Comparison of ENCODE assay signal across 8 cellular contexts in the genomic region with DNA sequence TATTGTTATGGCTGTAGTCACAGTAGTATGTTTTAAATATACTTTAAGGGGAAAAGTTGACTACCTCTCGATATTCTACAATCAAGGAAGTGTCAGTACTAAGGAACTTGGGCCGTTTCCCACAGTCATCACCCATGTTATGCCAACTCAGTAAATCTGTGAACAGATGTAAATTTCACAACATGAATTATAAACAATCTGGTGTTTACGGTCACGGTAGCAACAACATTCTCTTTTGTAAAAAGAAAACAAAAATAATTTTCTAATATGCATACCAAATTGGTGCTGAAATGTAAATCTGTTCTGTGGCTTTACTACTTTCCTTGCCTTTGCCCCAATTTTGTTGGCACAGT. TPM values are rescaled to one million over a fixed set of nuclear protein-coding genes. Genes with fewer than 3 reads are reported as not detected.
DNase-seq lines count a peak whose midpoint lies in the region; ATAC-seq, FAIRE-seq and TF ChIP-seq lines count a peak whose summit lies in the region.

No MANE protein-coding gene starts in this region.

- no peak for DNase-seq in CD4-positive, alpha-beta T cell
- peak; percentile 18 for DNase-seq in PC-3
- DNase-seq in endothelial cell of umbilical vein (ENCODE audit: low read depth, low spot score), result no peak
- no peak for DNase-seq in osteoblast (ENCODE audit: insufficient read length, low spot score, missing footprints)
- DNase-seq in stimulated activated CD4-positive, alpha-beta T cell treated with anti-CD3 and anti-CD28 coated beads, Interleukin-2, amount 100 ng/mL, for 48 hours, result no peak
- no peak for DNase-seq in HuH-7.5 (ENCODE audit: low spot score)
- DNase-seq in SHP77 treated with DMSO at 0.1 percent for 48 hours (lab: John Stamatoyannopoulos, UW), result no peak

- no peak for TF ChIP-seq CTCF in CD4-positive, alpha-beta T cell (IDR thresholded peaks at IDR 0.05)
- no peak for TF ChIP-seq CTCF in PC-3 (conservative IDR thresholded peaks at IDR 0.05; ENCODE audit: low read depth, low read length)
- TF ChIP-seq CTCF in endothelial cell of umbilical vein (IDR thresholded peaks at IDR 0.05; ENCODE audit: extremely low read depth in 1 of 2, insufficient read depth in 1 of 2, low read depth in 1 of 2, low read length in 2 of 2), result no peak
- TF ChIP-seq CTCF in osteoblast (IDR thresholded peaks at IDR 0.05; ENCODE audit: extremely low read depth, low read depth, low read length), result no peak

- H4K20me1 ChIP-seq in PC-3 (ENCODE audit: low read length) (peaks cover 22% of the 10 kb centered on the region), endothelial cell of umbilical vein (replicated peaks; ENCODE audit: control insufficient read depth, extremely low read depth, insufficient read depth, low read length) (peaks cover 12% of the 10 kb centered on the region), osteoblast (ENCODE audit: insufficient read depth, low read length) (peaks cover 47% of the 10 kb centered on the region)

- peaks cover 35% of the 10 kb centered on the region for H3K36me3 Mint-ChIP-seq in CD4-positive, alpha-beta T cell (ENCODE audit: low read depth)

- H3K4me2 ChIP-seq in PC-3 (ENCODE audit: low read length) (peak overlapping the region; percentile 90), endothelial cell of umbilical vein (ENCODE audit: insufficient read depth, low read length) (peak overlapping the region; percentile 94), osteoblast (ENCODE audit: insufficient read depth, low read length) (peak overlapping the region; percentile 99)

- TF ChIP-seq POLR2A in endothelial cell of umbilical vein (IDR thresholded peaks at IDR 0.05; ENCODE audit: low read depth, low read length), result no peak

- H3K27me3 ChIP-seq in CD4-positive, alpha-beta T cell (ENCODE audit: control insufficient read depth, insufficient read depth, low read length), result no peaks in the 10 kb centered on the region
- H3K27me3 ChIP-seq in PC-3 (ENCODE audit: low read length), result no peaks in the 10 kb centered on the region
- no peaks in the 10 kb centered on the region for H3K27me3 ChIP-seq in endothelial cell of umbilical vein (ENCODE audit: control insufficient read depth in 2 of 2, insufficient read depth in 2 of 2, low read length in 2 of 2)
- no peaks in the 10 kb centered on the region for H3K27me3 ChIP-seq in osteoblast (ENCODE audit: insufficient read depth, low read length)

- FAIRE-seq in endothelial cell of umbilical vein (lab: Jason Lieb, UNC), result no peak

- peak overlapping the region; percentile 99 for H3K4me3 Mint-ChIP-seq in CD4-positive, alpha-beta T cell

- H3K4me3 ChIP-seq in PC-3 (ENCODE audit: low read length) (peak overlapping the region; percentile 92), endothelial cell of umbilical vein (replicated peaks in 1 of 3; ENCODE audit: insufficient read depth in 1 of 3, low read depth in 1 of 3, low read length in 3 of 3) (peak overlapping the region; percentile 88 to 96 (median 94)), osteoblast (ENCODE audit: insufficient read depth, low read length) (peak overlapping the region; percentile 83)

- H3K36me3 ChIP-seq in PC-3 (ENCODE audit: low read depth, low read length) (peaks cover 3% of the 10 kb centered on the region; the same call in 1 of the 2 replicates), endothelial cell of umbilical vein (ENCODE audit: control insufficient read depth in 2 of 2, extremely low read depth in 1 of 2, insufficient read depth in 2 of 2, low read length in 2 of 2) (no peaks in the 10 kb centered on the region), osteoblast (ENCODE audit: insufficient read depth, low read length) (peaks cover 3% of the 10 kb centered on the region)

- H3K9me1 ChIP-seq in endothelial cell of umbilical vein (replicated peaks; ENCODE audit: control insufficient read depth, extremely low read depth, insufficient read depth, low read length), result no peaks in the 10 kb centered on the region

- CTCF ChIA-PET in CD4-positive, alpha-beta T cell (lab: Charles Lee), result interaction anchor here (0.7 to 4.1 kb wide), 11 partner anchors 12 to 224 kb away, joined by 3 to 89 read pairs (median 12); no protein-coding TSS in a partner anchor
- CTCF ChIA-PET in PC-3 (lab: Charles Lee) (interaction anchor here (0.6 to 2.8 kb wide), 4 partner anchors 10 to 209 kb away, joined by 3 to 34 read pairs (median 10); a partner anchor contains a TSS), endothelial cell of umbilical vein (lab: Charles Lee) (interaction anchor here (0.8 to 6.7 kb wide), 17 partner anchors 10 to 323 kb away, joined by 3 to 121 read pairs (median 5); no protein-coding TSS in a partner anchor)

- H3K9ac ChIP-seq in PC-3 (ENCODE audit: low read length), result peak overlapping the region; percentile 84
- peak overlapping the region; percentile 95 for H3K9ac ChIP-seq in endothelial cell of umbilical vein (replicated peaks; ENCODE audit: extremely low read depth, insufficient read depth, low read length)

- no peak for ATAC-seq in CD4-positive, alpha-beta T cell (ENCODE audit: poor library complexity)
- ATAC-seq in PC-3 (no peak), HG03039 (IDR thresholded peaks at IDR 0.05; ENCODE audit: unreplicated experiment) (no peak)

- H3K9me3 Mint-ChIP-seq in CD4-positive, alpha-beta T cell, result no peaks in the 10 kb centered on the region

- H3K27me3 Mint-ChIP-seq in CD4-positive, alpha-beta T cell, result no peaks in the 10 kb centered on the region

- H3K4me1 Mint-ChIP-seq in CD4-positive, alpha-beta T cell (ENCODE audit: low read depth), result peaks cover 69% of the 10 kb centered on the region

- H3K4me1 ChIP-seq in PC-3 (ENCODE audit: insufficient read depth, low read length), result peaks cover 23% of the 10 kb centered on the region
- H3K4me1 ChIP-seq in endothelial cell of umbilical vein (ENCODE audit: control insufficient read depth, extremely low read depth, insufficient read depth, low read length), result peaks cover 28% of the 10 kb centered on the region
- H3K4me1 ChIP-seq in osteoblast (ENCODE audit: insufficient read depth, low read length), result peaks cover 36% of the 10 kb centered on the region

- no peaks in the 10 kb centered on the region for H3K9me3 ChIP-seq in CD4-positive, alpha-beta T cell (ENCODE audit: control insufficient read depth, low read length)
- H3K9me3 ChIP-seq in PC-3 (ENCODE audit: low read length) (no peaks in the 10 kb centered on the region), endothelial cell of umbilical vein (replicated peaks; ENCODE audit: control insufficient read depth, insufficient read depth, low read length) (no peaks in the 10 kb centered on the region), osteoblast (ENCODE audit: low read depth, low read length) (no peaks in the 10 kb centered on the region)

- intact Hi-C loops in CD4-positive, alpha-beta T cell (cut with DNase I, micrococcal nuclease), result loop anchor here (2.0 to 10.0 kb wide), 9 partner anchors 13 to 1451 kb away; a partner anchor contains a TSS
- intact Hi-C loops in PC-3 (cut with micrococcal nuclease), result loop anchor here (10.0 kb wide), 2 partner anchors 79 to 209 kb away; a partner anchor contains a TSS
- intact Hi-C loops in endothelial cell of umbilical vein (cut with micrococcal nuclease), result loop anchor here (2.0 to 10.0 kb wide), 3 partner anchors 69 to 321 kb away; a partner anchor contains a TSS

- H2AFZ ChIP-seq in PC-3 (ENCODE audit: low read length) (peak overlapping the region; percentile 92), endothelial cell of umbilical vein (ENCODE audit: low read depth, low read length) (no peak overlapping the region), osteoblast (ENCODE audit: low read length) (peak overlapping the region; percentile 99)

- peak overlapping the region; percentile 86 for H3K27ac ChIP-seq in CD4-positive, alpha-beta T cell (ENCODE audit: low read depth, low read length)
- H3K27ac ChIP-seq in PC-3 (ENCODE audit: low read length) (peak overlapping the region; percentile 78), endothelial cell of umbilical vein (ENCODE audit: insufficient read depth, low read depth, low read length) (peak overlapping the region; percentile 85), osteoblast (ENCODE audit: low read depth, low read length) (peak overlapping the region; percentile 89)

- POLR2A ChIA-PET in CD4-positive, alpha-beta T cell (lab: Charles Lee), result interaction anchor here (0.7 to 4.3 kb wide), 8 partner anchors 10 to 1429 kb away, joined by 3 to 103 read pairs (median 18); a partner anchor contains a TSS
- POLR2A ChIA-PET in PC-3 (lab: Charles Lee; ENCODE audit: unreplicated experiment), result no interaction called here
- POLR2A ChIA-PET in endothelial cell of umbilical vein (lab: Charles Lee), result interaction anchor here (0.5 to 2.3 kb wide), 5 partner anchors 9 to 1979 kb away, joined by 3 to 13 read pairs (median 3); no protein-coding TSS in a partner anchor

- peak overlapping the region; percentile 99 for H3K27ac Mint-ChIP-seq in CD4-positive, alpha-beta T cell

- H3K9me2 ChIP-seq in PC-3 (replicated peaks; ENCODE audit: low read length), result no peaks in the 10 kb centered on the region

- no peaks in the 10 kb centered on the region for H3F3A ChIP-seq in PC-3 (ENCODE audit: low read length, unreplicated experiment)

- H3K79me2 ChIP-seq in PC-3 (ENCODE audit: low read length), result peaks cover 57% of the 10 kb centered on the region
- peaks cover 58% of the 10 kb centered on the region for H3K79me2 ChIP-seq in endothelial cell of umbilical vein (ENCODE audit: control insufficient read depth, insufficient read depth, low read length)
- peaks cover 58% of the 10 kb centered on the region for H3K79me2 ChIP-seq in osteoblast (ENCODE audit: insufficient read depth, low read length)

- BruUV-seq in PC-3 (replicated peaks; lab: Mats Ljungman, UMichigan) (TSS peak; percentile 45), endothelial cell of umbilical vein (replicated peaks; lab: Mats Ljungman, UMichigan) (TSS peak; percentile 26)

- dilution Hi-C loops in endothelial cell of umbilical vein (cut with MboI; ENCODE audit: extremely low pct_ligation_motif_present, low sequenced_read_pairs), result no loop called here

TF ChIP-seq in endothelial cell of umbilical vein, 7 proteins besides CTCF, POLR2A, EP300 and RAD21 (continues in another document):
- TF ChIP-seq GATA2 (IDR thresholded peaks at IDR 0.05; ENCODE audit: insufficient read depth, insufficient read length, low read depth, low read length), result no peak
- TF ChIP-seq FOS (IDR thresholded peaks at IDR 0.05; ENCODE audit: borderline replicate concordance, insufficient read depth, low read length), result no peak
- no peak for TF ChIP-seq MYC (IDR thresholded peaks at IDR 0.05; ENCODE audit: low read depth, low read length)

RNA-seq across cellular contexts. Expression of a gene that starts 1.2 kb away (rescaled TPM):
- 10 to 100 TPM; 50.6 to 52.3 TPM for total RNA-seq in CD4-positive, alpha-beta T cell
- total RNA-seq in PC-3 (2014; rRNA removed) (23.3 and 25.0 TPM in 2 replicates), endothelial cell of umbilical vein (140 and 148 TPM in 2 replicates), osteoblast (53.9 and 62.8 TPM in 2 replicates)
- 43.3 and 43.7 TPM in 2 replicates for polyA plus RNA-seq in endothelial cell of umbilical vein
- polyA plus RNA-seq in endothelial cell of umbilical vein (2011; cell fraction: cytosol; rRNA removed), result 59.6 and 62.5 TPM in 2 replicates
- 42.9 and 49.5 TPM in 2 replicates for polyA plus RNA-seq in endothelial cell of umbilical vein (2011; cell fraction: nucleus; rRNA removed)
- 91.5 and 140 TPM in 2 replicates for polyA plus RNA-seq in endothelial cell of umbilical vein (2012)
- 66.7 and 70.2 TPM in 2 replicates for polyA minus RNA-seq in endothelial cell of umbilical vein
- 12.6 TPM for polyA minus RNA-seq in endothelial cell of umbilical vein (2011; cell fraction: cytosol; rRNA and poly(A)+ RNA removed)
- 46.3 and 55.6 TPM in 2 replicates for polyA minus RNA-seq in endothelial cell of umbilical vein (2011; cell fraction: nucleus; rRNA and poly(A)+ RNA removed)
